Comparison of ENCODE assay signal across 1 cellular context in genomic region chr1:163321311-163322305, GRCh38.
TF ChIP-seq lines count a peak whose summit lies in the region.

TSS of gene NUF2 (plus strand) at chr1:163321954. CDS start at chr1:163326052, 4,098 bp downstream.

TF ChIP-seq in HEK293, 187 proteins besides CTCF, POLR2A, EP300 and RAD21 (continued from another document and continues in another):
- TF ChIP-seq ZBTB49 (tag by site-specific recombination; IDR thresholded peaks at IDR 0.05; ENCODE audit: low read depth) (0 out of 2 replicates have a peak, but pooled peaks have one; percentile 12), ZFP69B (tag by site-specific recombination; IDR thresholded peaks at IDR 0.05) (peak; percentile 95), ZNF521 (tag by site-specific recombination; IDR thresholded peaks at IDR 0.05) (no peak), ZSCAN4 (tag by site-specific recombination; IDR thresholded peaks at IDR 0.05) (peak; percentile 80), ZNF560 (tag by site-specific recombination; IDR thresholded peaks at IDR 0.05; ENCODE audit: borderline replicate concordance) (no peak), KLF8 (tag by site-specific recombination; IDR thresholded peaks at IDR 0.05) (peak; percentile 99), ELK4 (IDR thresholded peaks at IDR 0.05; ENCODE audit: borderline replicate concordance, low read depth, low read length) (no peak), ZSCAN18 (tag by site-specific recombination; IDR thresholded peaks at IDR 0.05) (peak; percentile 97), BCL11A (tag by site-specific recombination; IDR thresholded peaks at IDR 0.05; ENCODE audit: low read depth) (no peak), ZNF174 (tag by site-specific recombination; IDR thresholded peaks at IDR 0.05) (no peak), ZBTB11 (tag by site-specific recombination; conservative IDR thresholded peaks at IDR 0.05; ENCODE audit: low read depth) (peak; percentile 100), ZXDB (tag by site-specific recombination; IDR thresholded peaks at IDR 0.05) (peak; percentile 99), ZNF561 (tag by site-specific recombination; IDR thresholded peaks at IDR 0.05; ENCODE audit: borderline replicate concordance) (peak; percentile 99), ZNF530 (tag by site-specific recombination; IDR thresholded peaks at IDR 0.05; ENCODE audit: low read depth) (no peak), ZBTB48 (tag by site-specific recombination; IDR thresholded peaks at IDR 0.05) (peak; percentile 81), ZFHX2 (tag by site-specific recombination; conservative IDR thresholded peaks at IDR 0.05) (peak; percentile 97), ZNF26 (tag by site-specific recombination; IDR thresholded peaks at IDR 0.05) (no peak), ZNF629 (tag by site-specific recombination; IDR thresholded peaks at IDR 0.05) (peak; percentile 96), ZNF777 (tag by site-specific recombination; IDR thresholded peaks at IDR 0.05; ENCODE audit: borderline replicate concordance) (peak; percentile 99), ZNF704 (tag by site-specific recombination; IDR thresholded peaks at IDR 0.05) (0 out of 2 replicates have a peak, but pooled peaks have one; percentile 29), ZBTB8A (tag by site-specific recombination; IDR thresholded peaks at IDR 0.05) (peak; percentile 83), SP7 (tag by site-specific recombination; IDR thresholded peaks at IDR 0.05) (peak; percentile 98), ZNF16 (tag by site-specific recombination; IDR thresholded peaks at IDR 0.05; ENCODE audit: low read depth) (peak; percentile 59; the same call in 1 of the 2 replicates), GLI4 (tag by site-specific recombination; IDR thresholded peaks at IDR 0.05) (peak; percentile 100), ZNF423 (tag by site-specific recombination; IDR thresholded peaks at IDR 0.05) (0 out of 2 replicates have a peak, but pooled peaks have one; percentile 16), ZNF621 (tag by site-specific recombination; IDR thresholded peaks at IDR 0.05) (no peak), EGR2 (tag by site-specific recombination; IDR thresholded peaks at IDR 0.05; ENCODE audit: low read depth) (peak; percentile 93), ZNF280D (tag by site-specific recombination; IDR thresholded peaks at IDR 0.05) (peak; percentile 96), PRDM4 (tag by site-specific recombination; IDR thresholded peaks at IDR 0.05) (peak; percentile 87), ZNF18 (tag by site-specific recombination; IDR thresholded peaks at IDR 0.05) (peak; percentile 91), ZBTB17 (tag by site-specific recombination; IDR thresholded peaks at IDR 0.05) (peak; percentile 97)
